Comparison of ENCODE assay signal across 8 cellular contexts in genomic region chr3:54830658-54831057, GRCh38.
DNase-seq lines count a peak whose midpoint lies in the region; ATAC-seq, FAIRE-seq and TF ChIP-seq lines count a peak whose summit lies in the region.

No MANE protein-coding gene starts in this region.

- peak; percentile 48 for FAIRE-seq in RCC 7860 (lab: Jason Lieb, UNC)

- DNase-seq in AG10803 (ENCODE audit: low read depth) (no peak), RCC 7860 (ENCODE audit: low spot score) (peak; percentile 20), iPS DF 19.7 (ENCODE audit: low read depth, low spot score) (peak; percentile 47), NCI-H1436 (lab: John Stamatoyannopoulos, UW) (no peak), NCI-H2227 (lab: John Stamatoyannopoulos, UW; ENCODE audit: unreplicated experiment) (no peak)

- no peak for ATAC-seq in GM21360 (IDR thresholded peaks at IDR 0.05; ENCODE audit: unreplicated experiment)
- no peak for ATAC-seq in activated CD4-positive, CD25-positive, alpha-beta regulatory T cell treated with anti-CD3 and anti-CD28 coated beads, Interleukin-2, amount 50 U/mL, for 24 hours

- H3K4me3 ChIP-seq in AG10803 (ENCODE audit: low read length) (no peak overlapping the region), GM12875 (ENCODE audit: low read depth, low read length) (no peak overlapping the region)

- peak; percentile 55 for TF ChIP-seq CTCF in AG10803 (conservative IDR thresholded peaks at IDR 0.05; ENCODE audit: low read length)
- peak; percentile 70 for TF ChIP-seq CTCF in GM12875 (IDR thresholded peaks at IDR 0.05; ENCODE audit: borderline replicate concordance, insufficient read depth, low read depth, low read length)

Comparison
In these comparisons a context has a peak if more than half of its experiments do, and no peak if none do; other contexts are left out.
1. DNase-seq: peak in RCC 7860 (single experiment) and iPS DF 19.7 (single experiment); none in AG10803 (single experiment), NCI-H1436 (single experiment) and NCI-H2227 (single experiment).